In genomic region chr4:13548059-13548983, GRCh38 we compare ENCODE assay signal across 8 cellular contexts. TPM values are rescaled to one million over a fixed set of nuclear protein-coding genes. Genes with fewer than 3 reads are reported as not detected.
DNase-seq lines count a peak whose midpoint lies in the region; ATAC-seq, FAIRE-seq and TF ChIP-seq lines count a peak whose summit lies in the region.
"Had no signal": no experiment of that assay in that cellular context is flagged by ENCODE, and none has a peak within 500 bp of the region (broad histone marks: within the 10 kb centered on the region; RNA-seq: fewer than 3 reads in every experiment).

No MANE protein-coding gene starts in this region.

- intact Hi-C loops in MCF 10A (cut with micrococcal nuclease) = no loop called here
- intact Hi-C loops in Right ventricle myocardium inferior (cut with DNase I) = loop anchor here (5.0 kb wide), 1 partner anchor 816 kb away; no protein-coding TSS in a partner anchor

- no peak for ATAC-seq in Right ventricle myocardium inferior

- H2AFZ ChIP-seq in trophoblast cell (ENCODE audit: insufficient read depth, low read length, poor library complexity) = no peak overlapping the region

- no peak overlapping the region for H2AK5ac ChIP-seq in trophoblast cell (ENCODE audit: low read length)

- H3K4me1 ChIP-seq in trophoblast cell (ENCODE audit: control insufficient read depth in 1 of 2, insufficient read depth in 2 of 2, low read length in 2 of 2) = peaks cover 6 to 16% of the 10 kb centered on the region in 2 experiments

- no peak overlapping the region for H3K18ac ChIP-seq in trophoblast cell (ENCODE audit: low read length)

- no peak overlapping the region for H4K8ac ChIP-seq in trophoblast cell (ENCODE audit: low read depth, low read length)

- no peak for TF ChIP-seq POLR2A in GM12891 (IDR thresholded peaks at IDR 0.05; ENCODE audit: low read depth, low read length)

- H3K4me3 ChIP-seq in Jurkat, Clone E6-1 (ENCODE audit: low read length) = peak overlapping the region; percentile 55
- no peak overlapping the region for H3K4me3 ChIP-seq in trophoblast cell (ENCODE audit: low read depth, low read length)

- DNase-seq in GM12891 (ENCODE audit: insufficient read length, low spot score) = peak; percentile 13
- DNase-seq in Jurkat, Clone E6-1 (ENCODE audit: low read depth, low spot score) = no peak
- DNase-seq in MCF 10A (ENCODE audit: unreplicated experiment) = peak; percentile 6
- DNase-seq in trophoblast cell = peak in 1 of 2 donors; percentile 28
- no peak for DNase-seq in superior temporal gyrus (ENCODE audit: extremely low spot score)
- DNase-seq in GM03348 (ENCODE audit: low spot score) = no peak
- no peak for DNase-seq in Right ventricle myocardium inferior (ENCODE audit: missing footprints)

- H3K4me1 Mint-ChIP-seq in MCF 10A (ENCODE audit: insufficient read depth, unreplicated experiment) = no peaks in the 10 kb centered on the region

- H3K27me3 ChIP-seq in trophoblast cell (ENCODE audit: insufficient read depth, low read length) = peaks cover 34% of the 10 kb centered on the region

- peaks cover 2% of the 10 kb centered on the region for H3K9me3 ChIP-seq in trophoblast cell (ENCODE audit: insufficient read depth, low read depth, low read length)

- BruUV-seq in MCF 10A (replicated peaks; lab: Mats Ljungman, UMichigan) = no TSS peak

- H3K4me3 Mint-ChIP-seq in MCF 10A (ENCODE audit: unreplicated experiment) = peak overlapping the region; percentile 70

- CTCF ChIA-PET in MCF 10A (lab: Yijun Ruan, JAX) = interaction anchor here (0.6 to 4.7 kb wide), 24 partner anchors 12 to 1543 kb away, joined by 3 to 32 read pairs (median 4); no protein-coding TSS in a partner anchor

- H2BK120ac ChIP-seq in trophoblast cell (ENCODE audit: insufficient read depth, low read length, poor library complexity) = no peak overlapping the region

- no peak for FAIRE-seq in GM12891 (lab: Jason Lieb, UNC)

- POLR2A ChIA-PET in MCF 10A (lab: Yijun Ruan, JAX) = interaction anchor here (0.7 to 1.3 kb wide), 2 partner anchors 634 to 696 kb away, joined by 3 to 5 read pairs; no protein-coding TSS in a partner anchor

- H3K79me2 ChIP-seq in trophoblast cell (ENCODE audit: control insufficient read depth, insufficient read depth, low read length, poor library complexity) = no peaks in the 10 kb centered on the region

- peaks cover 16% of the 10 kb centered on the region for H3K9me3 Mint-ChIP-seq in MCF 10A (ENCODE audit: unreplicated experiment)

- H4K91ac ChIP-seq in trophoblast cell (ENCODE audit: low read depth, low read length) = no peak overlapping the region

- H2BK12ac ChIP-seq in trophoblast cell (ENCODE audit: low read length) = no peak overlapping the region

- H2BK5ac ChIP-seq in trophoblast cell (ENCODE audit: low read depth, low read length, poor library complexity) = no peak overlapping the region

- H3K27ac ChIP-seq in trophoblast cell (ENCODE audit: low read depth, low read length) = no peak overlapping the region
- H3K27ac ChIP-seq: SK-N-MC had no signal

- no peak overlapping the region for H3K4ac ChIP-seq in trophoblast cell (ENCODE audit: low read depth, low read length)

- no peaks in the 10 kb centered on the region for H3K79me1 ChIP-seq in trophoblast cell (ENCODE audit: low read length)

- H4K12ac ChIP-seq in trophoblast cell (ENCODE audit: low read depth, low read length) = no peak overlapping the region

- no peak overlapping the region for H3K9ac ChIP-seq in trophoblast cell (ENCODE audit: low read length)

- no peak overlapping the region for H3K14ac ChIP-seq in trophoblast cell (ENCODE audit: low read length)

- H3K23ac ChIP-seq in trophoblast cell (ENCODE audit: low read length) = no peak overlapping the region

- TF ChIP-seq CTCF in MCF 10A (IDR thresholded peaks at IDR 0.05; ENCODE audit: unreplicated experiment) = no peak

- WGBS in trophoblast cell (ENCODE audit: extremely low coverage, insufficient coverage, insufficient read length) = no CpG with 5 or more reads among the region's 35 CpGs

- H3K27me3 Mint-ChIP-seq in MCF 10A (ENCODE audit: insufficient read depth, unreplicated experiment) = no peaks in the 10 kb centered on the region

- H3K36me3 ChIP-seq in trophoblast cell (ENCODE audit: control insufficient read depth in 1 of 2, insufficient read depth in 2 of 2, low read length in 2 of 2) = no peaks in the 10 kb centered on the region

- H3K4me2 ChIP-seq in trophoblast cell (ENCODE audit: low read length) = peak overlapping the region; percentile 68

- no peaks in the 10 kb centered on the region for H3K36me3 Mint-ChIP-seq in MCF 10A (ENCODE audit: insufficient read depth, unreplicated experiment)

- no peak overlapping the region for H3K27ac Mint-ChIP-seq in MCF 10A (ENCODE audit: low read depth, unreplicated experiment)

TF ChIP-seq in GM12891, 5 proteins besides CTCF, POLR2A, EP300 and RAD21:
- TF ChIP-seq TAF1 (IDR thresholded peaks at IDR 0.05; ENCODE audit: low read depth, low read length) (no peak), POLR2AphosphoS5 (IDR thresholded peaks at IDR 0.05; ENCODE audit: low read depth, low read length) (no peak), PAX5 (IDR thresholded peaks at IDR 0.05; ENCODE audit: insufficient read depth, low read length, severe bottlenecking) (no peak), SPI1 (IDR thresholded peaks at IDR 0.05; ENCODE audit: low read depth, low read length) (no peak)

RNA-seq across cellular contexts. Expression of gene NKX3-2, which starts 4.0 kb away (rescaled TPM):
- polyA plus RNA-seq in GM12891 (2012; ENCODE audit: low read depth, missing spikeins) = not detected
- polyA plus RNA-seq in Jurkat, Clone E6-1 (2012; ENCODE audit: insufficient read depth, insufficient read length) = 1.2 TPM
- total RNA-seq in MCF 10A (2022) (0.34 and 0.42 TPM in 2 replicates), Right ventricle myocardium inferior (not detected)
- polyA plus RNA-seq in trophoblast cell (2013) = 0.11 and 0.14 TPM in 2 replicates

Comparison
In these comparisons a context has a peak if more than half of its experiments do, and no peak if none do; other contexts are left out.
1. DNase-seq: peak in GM12891 (single experiment) and MCF 10A (single experiment); none in Jurkat, Clone E6-1 (single experiment), superior temporal gyrus (single experiment), GM03348 (single experiment) and Right ventricle myocardium inferior (single experiment).